In the genomic region with DNA sequence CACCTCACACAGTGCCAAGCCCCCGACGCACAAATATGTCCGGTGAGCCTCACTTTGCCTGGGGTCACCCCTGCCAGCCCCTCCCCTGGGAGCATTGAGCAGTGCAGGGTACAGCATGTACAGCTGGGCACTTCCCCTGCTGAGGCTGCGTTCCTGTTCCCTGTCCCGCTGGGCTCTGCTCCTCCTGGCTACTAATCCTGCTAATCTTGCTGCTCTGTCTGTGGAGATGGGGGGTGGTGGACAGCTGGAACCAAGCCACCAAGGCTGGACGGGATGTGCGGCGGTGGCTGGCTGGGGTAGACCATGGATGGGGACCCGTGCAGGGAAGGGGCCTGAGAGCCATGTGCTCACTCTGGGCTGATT, we compare ENCODE assay signal across 11 cellular contexts. TPM values are rescaled to one million over a fixed set of nuclear protein-coding genes. Genes with fewer than 3 reads are reported as not detected.
DNase-seq lines count a peak whose midpoint lies in the region; ATAC-seq and TF ChIP-seq lines count a peak whose summit lies in the region.
"Had no signal": no experiment of that assay in that cellular context is flagged by ENCODE, and none has a peak within 500 bp of the region (broad histone marks: within the 10 kb centered on the region; RNA-seq: fewer than 3 reads in every experiment).

No MANE protein-coding gene starts in this region.

- peaks cover 21 to 71% (median 68%) of the 10 kb centered on the region in 4 donors for H3K36me3 ChIP-seq in stomach

- no peak for DNase-seq in T-cell
- peak; percentile 65 for DNase-seq in left cardiac atrium
- DNase-seq in stomach = no peak
- DNase-seq in activated T-cell treated with anti-CD3 and anti-CD28 coated beads, Interleukin-2, amount 50 U/mL, for 1 hour = no peak
- DNase-seq: COR-L47, NCI-H146, NCI-H510A treated with DMSO at 0.1 percent for 48 hours had no signal

- H3K4me1 Mint-ChIP-seq in T-cell = peaks cover 17 to 29% (median 26%) of the 10 kb centered on the region in 3 donors

- peak overlapping the region in 1 of 3 donors; percentile 19 for H3K4me3 Mint-ChIP-seq in T-cell
- H3K4me3 Mint-ChIP-seq: IgD-negative memory B cell had no signal

- no peaks in the 10 kb centered on the region for H3K9me3 Mint-ChIP-seq in T-cell
- H3K9me3 Mint-ChIP-seq: activated naive CD4-positive, alpha-beta T cell treated with anti-CD3 and anti-CD28 coated beads, Interleukin-2, amount 50 U/mL, for 72 hours; IgD-negative memory B cell had no signal

- 39 to 66% (median 54%) methylated on average over 8 to 9 of the region's 9 CpGs for WGBS in stomach, 5 donors

- CTCF ChIA-PET in T-cell (lab: Charles Lee) = no interaction called here

- peaks cover 44 to 67% (median 63%) of the 10 kb centered on the region in 4 donors for H3K4me1 ChIP-seq in stomach

- no peak for TF ChIP-seq EP300 in stomach (IDR thresholded peaks at IDR 0.05)

- H3K4me3 ChIP-seq in stomach = no peak overlapping the region
- H3K4me3 ChIP-seq: thoracic aorta had no signal

- peaks cover 26% of the 10 kb centered on the region for H3K36me3 Mint-ChIP-seq in T-cell

- H3K27me3 ChIP-seq in stomach = peaks cover 0 to 14% (median 1%) of the 10 kb centered on the region in 3 donors

- H3K27ac Mint-ChIP-seq in T-cell = peak overlapping the region; percentile 71 to 87

- ATAC-seq in T-cell (replicated peaks in 1 of 4) (no peak), left cardiac atrium (peak; percentile 12 to 38), GM21390 (IDR thresholded peaks at IDR 0.05; ENCODE audit: unreplicated experiment) (no peak)
- ATAC-seq: activated naive CD4-positive, alpha-beta T cell treated with anti-CD3 and anti-CD28 coated beads, Interleukin-2, amount 50 U/mL, for 72 hours had no signal

- peaks cover 0 to under 1% of the 10 kb centered on the region in 2 donors for H3K27me3 Mint-ChIP-seq in T-cell
- H3K27me3 Mint-ChIP-seq: IgD-negative memory B cell had no signal

- intact Hi-C loops in left cardiac atrium (cut with DNase I) (no loop called here), stomach (cut with DNase I; ENCODE audit: low total_unique reads) (no loop called here)

- peak overlapping the region in 3 of 5 donors; percentile 79 to 82 (median 81) for H3K27ac ChIP-seq in stomach
- H3K27ac ChIP-seq: thoracic aorta had no signal

- no peak for TF ChIP-seq POLR2A in stomach (IDR thresholded peaks at IDR 0.05)

- no peak for TF ChIP-seq CTCF in stomach (IDR thresholded peaks at IDR 0.05)

- POLR2A ChIA-PET in T-cell (lab: Charles Lee) = no interaction called here

- no peaks in the 10 kb centered on the region for H3K9me3 ChIP-seq in stomach
- H3K9me3 ChIP-seq: thoracic aorta had no signal

RNA-seq across cellular contexts. Expression of a gene that starts 4.1 kb away (rescaled TPM):
- total RNA-seq in T-cell (1 to 10 TPM; 2.2 to 7.8 (median 6.6) TPM), left cardiac atrium (1,000 to 10,000 TPM; 1,910 to 2,797 TPM), stomach (1 to 10 TPM in 1 of 5 donors, under 1 TPM in 2, not detected in 2; 0.89 to 4.3 (median 0.92) TPM)
- polyA plus RNA-seq in stomach = 10 to 100 TPM in 1 of 3 donors, 1 to 10 TPM in 1, under 1 TPM in 1; 0.88 to 14.1 (median 3.5) TPM
- polyA plus RNA-seq: IgD-negative memory B cell had no signal

RNA-seq across cellular contexts. Expression of a gene that starts 7.2 kb away (rescaled TPM):
- total RNA-seq in T-cell = under 1 TPM in 3 of 5 donors, not detected in 2; 0.35 to 0.56 (median 0.47) TPM
- total RNA-seq in left cardiac atrium = 10 to 100 TPM in 1 of 2 donors, 1 to 10 TPM in 1; 9.7 to 11.2 TPM
- total RNA-seq in stomach = 1 to 10 TPM in 2 of 5 donors, under 1 TPM in 1, not detected in 2; 0.45 to 9.0 (median 2.9) TPM
- polyA plus RNA-seq in stomach = 10 to 100 TPM in 2 of 3 donors, 1 to 10 TPM in 1; 5.3 to 16.6 (median 13.0) TPM
- polyA plus RNA-seq: IgD-negative memory B cell had no signal

RNA-seq across cellular contexts. Expression of a gene that starts 24.1 kb away (rescaled TPM):
- total RNA-seq in T-cell (100 to 1,000 TPM in 2 of 5 donors, 10 to 100 TPM in 3; 81.3 to 146 (median 99.7) TPM), left cardiac atrium (10 to 100 TPM; 22.8 to 24.8 TPM), stomach (1,000 to 10,000 TPM in 1 of 5 donors, 100 to 1,000 TPM in 1, 10 to 100 TPM in 3; 26.4 to 1,091 (median 72.1) TPM)
- 10 to 100 TPM; 28.1 to 53.5 (median 30.8) TPM for polyA plus RNA-seq in stomach

RNA-seq across cellular contexts. Expression of a gene that starts 26.8 kb away (rescaled TPM):
- total RNA-seq in T-cell = 10 to 100 TPM; 27.9 to 34.3 (median 31.7) TPM
- total RNA-seq in left cardiac atrium = 10 to 100 TPM in 1 of 2 donors, 1 to 10 TPM in 1; 9.7 to 18.1 TPM
- 10 to 100 TPM in 3 of 5 donors, 1 to 10 TPM in 2; 3.2 to 42.9 (median 22.4) TPM for total RNA-seq in stomach
- 10 to 100 TPM in 2 of 3 donors, 1 to 10 TPM in 1; 9.1 to 21.5 (median 11.2) TPM for polyA plus RNA-seq in stomach

RNA-seq across cellular contexts. Expression of a gene that starts 34.3 kb away (rescaled TPM):
- under 1 TPM in 4 of 5 donors, not detected in 1; 0.12 to 0.35 (median 0.18) TPM for total RNA-seq in T-cell
- total RNA-seq in left cardiac atrium = 1 to 10 TPM; 4.0 to 5.3 TPM
- 100 to 1,000 TPM in 1 of 5 donors, 10 to 100 TPM in 2, 1 to 10 TPM in 1, under 1 TPM in 1; 0.58 to 279 (median 11.0) TPM for total RNA-seq in stomach
- 10 to 100 TPM in 1 of 3 donors, 1 to 10 TPM in 2; 5.0 to 20.9 (median 9.5) TPM for polyA plus RNA-seq in stomach
- polyA plus RNA-seq: IgD-negative memory B cell had no signal

Comparison
In these comparisons a context has a peak if more than half of its experiments do, and no peak if none do; other contexts are left out.
1. ATAC-seq: peak in left cardiac atrium (2 of 2); none in T-cell (0 of 4) and GM21390 (single experiment).
2. RNA of a gene that starts 4.1 kb away (total RNA-seq): 1,910 to 2,797 TPM in left cardiac atrium; 2.2 to 7.8 TPM in T-cell and 0.89 to 4.3 TPM in stomach; every median in the first group is over 100 times any median in the second.